ENCODE assay signal across 14 cellular contexts in the genomic region with DNA sequence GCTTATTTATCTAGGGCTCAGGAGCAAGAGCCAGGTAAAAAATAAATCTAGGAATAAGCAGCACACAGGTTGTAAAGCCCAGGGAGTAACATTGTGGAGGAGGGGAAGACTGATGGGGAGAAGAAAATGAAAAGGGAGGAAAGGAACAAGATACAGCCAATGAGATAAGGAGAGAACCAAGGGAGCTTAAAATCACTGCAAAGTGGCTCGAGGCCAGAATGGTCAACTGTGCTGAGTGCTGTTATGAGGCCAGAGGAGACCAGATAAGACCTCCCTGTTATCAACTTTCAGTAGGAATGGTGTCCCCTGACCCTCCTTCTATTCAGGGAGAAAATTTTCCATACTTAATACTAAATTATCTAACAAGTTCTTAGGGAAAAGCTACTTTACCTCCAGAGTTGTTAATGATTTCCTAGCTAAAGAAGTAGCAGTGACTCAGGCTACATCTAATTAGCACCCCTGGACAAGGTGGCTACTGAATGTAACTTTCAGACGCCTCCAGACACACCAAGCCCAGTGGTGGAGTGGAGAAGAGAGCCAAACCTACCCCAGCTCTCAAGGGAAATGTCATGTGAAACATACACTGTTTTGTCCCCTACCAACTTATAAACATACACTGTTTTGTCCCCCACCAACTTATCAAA. TPM values are rescaled to one million over a fixed set of nuclear protein-coding genes. Genes with fewer than 3 reads are reported as not detected.
DNase-seq lines count a peak whose midpoint lies in the region; ATAC-seq, FAIRE-seq and TF ChIP-seq lines count a peak whose summit lies in the region.
"Had no signal": no experiment of that assay in that cellular context is flagged by ENCODE, and none has a peak within 500 bp of the region (broad histone marks: within the 10 kb centered on the region; RNA-seq: fewer than 3 reads in every experiment).

No MANE protein-coding gene starts in this region.

- 0 out of 2 replicates have a peak overlapping the region, but pooled peaks have one; percentile 0 for H3K27ac ChIP-seq in HEK293 (ENCODE audit: extremely low read depth, low read depth, low read length)
- peak overlapping the region; percentile 13 for H3K27ac ChIP-seq in skeletal muscle tissue (ENCODE audit: low read depth, low read length)
- H3K27ac ChIP-seq: parathyroid adenoma had no signal

- CTCF ChIA-PET in HEK293 (lab: Yijun Ruan, JAX): interaction anchor here (0.6 to 1.5 kb wide), 8 partner anchors 10 to 348 kb away, joined by 3 to 7 read pairs (median 4); partner anchors contain the start of gene SRP9

- H3K4me3 ChIP-seq in HEK293 (ENCODE audit: low read depth, low read length) (no peak overlapping the region), skeletal muscle tissue (ENCODE audit: low read length in 3 of 3) (no peak overlapping the region)
- H3K4me3 ChIP-seq: thoracic aorta had no signal

- H3K27me3 ChIP-seq in skeletal muscle tissue (ENCODE audit: control insufficient read depth in 3 of 3, insufficient read depth in 3 of 3, low read length in 3 of 3): no peaks in the 10 kb centered on the region

- no peaks in the 10 kb centered on the region for H3K9me3 ChIP-seq in HEK293 (ENCODE audit: control insufficient read depth, insufficient read depth, low read depth, low read length)
- H3K9me3 ChIP-seq in skeletal muscle tissue (ENCODE audit: control insufficient read depth in 3 of 3, low read length in 3 of 3): no peaks in the 10 kb centered on the region
- H3K9me3 ChIP-seq: thoracic aorta had no signal

- DNase-seq in astrocyte of the hippocampus (ENCODE audit: low read depth, low spot score): peak; percentile 32
- peak; percentile 25 for DNase-seq in iPS-NIHi7 (ENCODE audit: extremely low spot score)
- no peak for DNase-seq in stimulated activated naive B cell treated with anti-CD40 and anti-IgM and Interleukin-4, amounts not matched to agents 10 μg/mL and 1 μg/mL and 100 μg/mL, for 72 hours
- no peak for DNase-seq in NCI-H774 (lab: John Stamatoyannopoulos, UW)
- DNase-seq in superior temporal gyrus (ENCODE audit: extremely low spot score): no peak
- no peak for DNase-seq in GM12891 (ENCODE audit: insufficient read length, low spot score)
- DNase-seq: activated CD4-positive, alpha-beta memory T cell treated with anti-CD3 and anti-CD28 coated beads, Interleukin-2, amount 10 ng/mL, durations not matched to agents 7 days and 5 days; anterior cingulate cortex; MV-4-11 had no signal

- H3K9me3 Mint-ChIP-seq in stimulated activated naive B cell treated with anti-CD40 and anti-IgM and Interleukin-4, amounts not matched to agents 10 μg/mL and 1 μg/mL and 100 μg/mL, for 72 hours: no peaks in the 10 kb centered on the region
- H3K9me3 Mint-ChIP-seq: activated CD4-positive, alpha-beta memory T cell treated with anti-CD3 and anti-CD28 coated beads, Interleukin-2, amount 10 ng/mL, durations not matched to agents 7 days and 5 days; activated T-helper 17 cell treated with anti-CD3 and anti-CD28 coated beads, Interleukin-2, amount 50 U/mL, for 72 hours had no signal

- no peak overlapping the region for H3K4me3 Mint-ChIP-seq in stimulated activated naive B cell treated with anti-CD40 and anti-IgM and Interleukin-4, amounts not matched to agents 10 μg/mL and 1 μg/mL and 100 μg/mL, for 72 hours
- H3K4me3 Mint-ChIP-seq: activated CD4-positive, alpha-beta memory T cell treated with anti-CD3 and anti-CD28 coated beads, Interleukin-2, amount 10 ng/mL, durations not matched to agents 7 days and 5 days; activated T-helper 17 cell treated with anti-CD3 and anti-CD28 coated beads, Interleukin-2, amount 50 U/mL, for 72 hours had no signal

- peaks cover 0 to 6% of the 10 kb centered on the region in 2 experiments; a peak in 1 of 3 replicates for H3K36me3 ChIP-seq in HEK293 (ENCODE audit: control insufficient read depth in 2 of 2, insufficient read depth in 1 of 2, low read length in 2 of 2)
- H3K36me3 ChIP-seq in skeletal muscle tissue (ENCODE audit: control insufficient read depth in 3 of 3, insufficient read depth in 3 of 3, low read length in 3 of 3): no peaks in the 10 kb centered on the region
- H3K36me3 ChIP-seq: thoracic aorta had no signal

- peaks cover 0 to 6% of the 10 kb centered on the region in 2 donors for H3K4me1 Mint-ChIP-seq in stimulated activated naive B cell treated with anti-CD40 and anti-IgM and Interleukin-4, amounts not matched to agents 10 μg/mL and 1 μg/mL and 100 μg/mL, for 72 hours
- H3K4me1 Mint-ChIP-seq: activated CD4-positive, alpha-beta memory T cell treated with anti-CD3 and anti-CD28 coated beads, Interleukin-2, amount 10 ng/mL, durations not matched to agents 7 days and 5 days; activated T-helper 17 cell treated with anti-CD3 and anti-CD28 coated beads, Interleukin-2, amount 50 U/mL, for 72 hours had no signal

- POLR2A ChIA-PET in HEK293 (lab: Yijun Ruan, JAX): interaction anchor here (0.6 to 1.3 kb wide), 5 partner anchors 23 to 150 kb away, joined by 3 to 8 read pairs (median 4); partner anchors contain the start of genes ENAH and SRP9

- FAIRE-seq in GM12891 (lab: Jason Lieb, UNC): no peak

- TF ChIP-seq CTCF in HEK293 (tag by site-specific recombination; IDR thresholded peaks at IDR 0.05): no peak

- peaks cover 0 to 2% of the 10 kb centered on the region in 2 donors for H3K36me3 Mint-ChIP-seq in stimulated activated naive B cell treated with anti-CD40 and anti-IgM and Interleukin-4, amounts not matched to agents 10 μg/mL and 1 μg/mL and 100 μg/mL, for 72 hours

- TF ChIP-seq POLR2A in GM12891 (IDR thresholded peaks at IDR 0.05; ENCODE audit: low read depth, low read length): no peak

- H3K27ac Mint-ChIP-seq in stimulated activated naive B cell treated with anti-CD40 and anti-IgM and Interleukin-4, amounts not matched to agents 10 μg/mL and 1 μg/mL and 100 μg/mL, for 72 hours: no peak overlapping the region
- H3K27ac Mint-ChIP-seq: activated CD4-positive, alpha-beta memory T cell treated with anti-CD3 and anti-CD28 coated beads, Interleukin-2, amount 10 ng/mL, durations not matched to agents 7 days and 5 days; activated T-helper 17 cell treated with anti-CD3 and anti-CD28 coated beads, Interleukin-2, amount 50 U/mL, for 72 hours had no signal

- H3K9ac ChIP-seq in skeletal muscle tissue (ENCODE audit: low read depth in 1 of 3, low read length in 3 of 3): peak overlapping the region in 1 of 3 donors; percentile 7
- H3K9ac ChIP-seq: parathyroid adenoma had no signal

- H3K27me3 Mint-ChIP-seq in stimulated activated naive B cell treated with anti-CD40 and anti-IgM and Interleukin-4, amounts not matched to agents 10 μg/mL and 1 μg/mL and 100 μg/mL, for 72 hours: no peaks in the 10 kb centered on the region

- ATAC-seq in stimulated activated naive B cell treated with anti-CD40 and anti-IgM and Interleukin-4, amounts not matched to agents 10 μg/mL and 1 μg/mL and 100 μg/mL, for 72 hours (replicated peaks): no peak
- ATAC-seq: activated T-helper 17 cell treated with anti-CD3 and anti-CD28 coated beads, Interleukin-2, amount 50 U/mL, for 72 hours had no signal

- H3K4me1 ChIP-seq in HEK293 (ENCODE audit: control insufficient read depth, insufficient read depth, low read length): peaks cover 19% of the 10 kb centered on the region
- peaks cover 16 to 20% (median 19%) of the 10 kb centered on the region in 3 donors for H3K4me1 ChIP-seq in skeletal muscle tissue (ENCODE audit: control insufficient read depth in 3 of 3, insufficient read depth in 3 of 3, low read length in 3 of 3)
- H3K4me1 ChIP-seq: parathyroid adenoma had no signal

TF ChIP-seq in HEK293, 187 proteins besides CTCF, POLR2A, EP300 and RAD21 (continues in another document):
- TF ChIP-seq ZEB2 (tag by site-specific recombination; IDR thresholded peaks at IDR 0.05) (no peak), GFI1B (tag by site-specific recombination; IDR thresholded peaks at IDR 0.05) (peak; percentile 92), IKZF3 (tag by site-specific recombination; IDR thresholded peaks at IDR 0.05) (0 out of 2 replicates have a peak, but pooled peaks have one; percentile 35), BCL11A (tag by site-specific recombination; IDR thresholded peaks at IDR 0.05; ENCODE audit: low read depth) (no peak), TRIM28 (IDR thresholded peaks at IDR 0.05; ENCODE audit: borderline replicate concordance, low read length) (0 out of 2 replicates have a peak, but pooled peaks have one; percentile 26), ZNF366 (tag by site-specific recombination; conservative IDR thresholded peaks at IDR 0.05) (peak; percentile 54; the same call in 1 of the 2 replicates), ZNF394 (tag by site-specific recombination; IDR thresholded peaks at IDR 0.05; ENCODE audit: borderline replicate concordance) (0 out of 2 replicates have a peak, but pooled peaks have one; percentile 17), ZBTB48 (tag by site-specific recombination; IDR thresholded peaks at IDR 0.05) (peak; percentile 60; the same call in 1 of the 2 replicates), ZNF600 (tag by site-specific recombination; IDR thresholded peaks at IDR 0.05) (peak; percentile 71), ZXDB (tag by site-specific recombination; IDR thresholded peaks at IDR 0.05) (peak; percentile 52; the same call in 1 of the 2 replicates), OSR2 (tag by site-specific recombination; IDR thresholded peaks at IDR 0.05) (peak; percentile 78)

TF ChIP-seq in GM12891, 5 proteins besides CTCF, POLR2A, EP300 and RAD21:
- TF ChIP-seq TAF1 (IDR thresholded peaks at IDR 0.05; ENCODE audit: low read depth, low read length) (no peak), POU2F2 (IDR thresholded peaks at IDR 0.05; ENCODE audit: low read depth, low read length) (no peak), POLR2AphosphoS5 (IDR thresholded peaks at IDR 0.05; ENCODE audit: low read depth, low read length) (no peak), PAX5 (IDR thresholded peaks at IDR 0.05; ENCODE audit: insufficient read depth, low read length, severe bottlenecking) (no peak), SPI1 (IDR thresholded peaks at IDR 0.05; ENCODE audit: low read depth, low read length) (no peak)

RNA-seq across cellular contexts. Expression of gene ENAH, which starts 25.5 kb away (rescaled TPM):
- total RNA-seq in skeletal muscle tissue: 38.6 TPM
- polyA plus RNA-seq in GM12891 (2012; ENCODE audit: low read depth, missing spikeins): not detected
- total RNA-seq: activated CD4-positive, alpha-beta memory T cell treated with anti-CD3 and anti-CD28 coated beads, Interleukin-2, amount 10 ng/mL, durations not matched to agents 7 days and 5 days had no signal

Comparison
In these comparisons a context has a peak if more than half of its experiments do, and no peak if none do; other contexts are left out.
1. DNase-seq: peak in astrocyte of the hippocampus (single experiment) and iPS-NIHi7 (single experiment); none in stimulated activated naive B cell treated with anti-CD40 and anti-IgM and Interleukin-4, amounts not matched to agents 10 μg/mL and 1 μg/mL and 100 μg/mL, for 72 hours (single experiment), NCI-H774 (single experiment), superior temporal gyrus (single experiment) and GM12891 (single experiment).